15 cellular contexts compared by ENCODE assay signal in the genomic region with DNA sequence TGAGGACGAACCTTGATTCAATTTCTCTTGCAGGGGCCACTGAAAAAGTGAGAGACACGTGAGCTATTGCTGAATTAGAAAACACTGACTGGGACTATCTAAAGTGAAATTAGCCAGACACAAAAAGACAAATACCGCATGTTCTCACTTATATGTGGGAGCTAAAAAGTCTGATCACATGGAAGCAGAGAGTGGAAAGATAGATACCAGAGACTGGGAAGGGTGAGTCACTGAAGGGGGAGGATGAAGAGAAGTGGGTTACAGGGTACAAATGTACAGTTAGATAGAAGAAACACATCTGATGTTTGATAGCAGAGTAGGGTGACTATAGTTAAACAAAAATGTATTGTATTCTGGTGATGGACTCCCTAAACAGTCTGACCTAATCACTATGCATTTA. TPM values are rescaled to one million over a fixed set of nuclear protein-coding genes. Genes with fewer than 3 reads are reported as not detected.
DNase-seq lines count a peak whose midpoint lies in the region; ATAC-seq and TF ChIP-seq lines count a peak whose summit lies in the region.
"Had no signal": no experiment of that assay in that cellular context is flagged by ENCODE, and none has a peak within 500 bp of the region (broad histone marks: within the 10 kb centered on the region; RNA-seq: fewer than 3 reads in every experiment).

No MANE protein-coding gene starts in this region.

- intact Hi-C loops in head of caudate nucleus (cut with DNase I) = no loop called here

- no peaks in the 10 kb centered on the region for H3K79me2 ChIP-seq in smooth muscle cell (ENCODE audit: low read depth)

- H3K27ac Mint-ChIP-seq in activated naive CD4-positive, alpha-beta T cell treated with anti-CD3 and anti-CD28 coated beads, Interleukin-2, amount 10 ng/mL, durations not matched to agents 7 days and 5 days = no peak overlapping the region
- no peak overlapping the region for H3K27ac Mint-ChIP-seq in activated T-cell treated with anti-CD3 and anti-CD28 coated beads, Interleukin-2, amount 50 U/mL, for 72 hours
- H3K27ac Mint-ChIP-seq: activated CD8-positive, alpha-beta memory T cell treated with anti-CD3 and anti-CD28 coated beads, Interleukin-2, amount 10 ng/mL, durations not matched to agents 7 days and 5 days; mesothelial cell of epicardium had no signal

- H3K9me3 ChIP-seq in smooth muscle cell (replicated peaks; ENCODE audit: low read depth) = no peaks in the 10 kb centered on the region
- H3K9me3 ChIP-seq: HAP-1 had no signal

- DNase-seq in HT1080 (ENCODE audit: low read depth) (peak; percentile 24), brain microvascular endothelial cell (peak; percentile 33), foreskin keratinocyte (peak; percentile 25 to 59), smooth muscle cell (lab: John Stamatoyannopoulos, UW; ENCODE audit: unreplicated experiment) (no peak), head of caudate nucleus (no peak)
- no peak for DNase-seq in activated naive CD4-positive, alpha-beta T cell treated with anti-CD3 and anti-CD28 coated beads, Interleukin-2, amount 10 ng/mL, durations not matched to agents 7 days and 5 days
- no peak for DNase-seq in stimulated activated CD4-positive, alpha-beta T cell treated with anti-CD3 and anti-CD28 coated beads, Interleukin-4, amount 100 ng/mL, for 4 hours
- DNase-seq in activated T-cell treated with anti-CD3 and anti-CD28 coated beads, Interleukin-2, amount 50 U/mL, for 72 hours = no peak
- DNase-seq: activated CD8-positive, alpha-beta memory T cell treated with anti-CD3 and anti-CD28 coated beads, Interleukin-2, amount 10 ng/mL, durations not matched to agents 7 days and 5 days; effector memory CD4-positive, alpha-beta T cell; NCI-H2029 treated with DMSO at 0.1 percent for 48 hours; NCI-H69 had no signal

- no peaks in the 10 kb centered on the region for H3K27me3 ChIP-seq in brain microvascular endothelial cell (replicated peaks)
- H3K27me3 ChIP-seq in foreskin keratinocyte = no peaks in the 10 kb centered on the region
- H3K27me3 ChIP-seq in smooth muscle cell (ENCODE audit: low read depth) = peaks cover 4% of the 10 kb centered on the region

- H2AFZ ChIP-seq in smooth muscle cell (ENCODE audit: low read depth) = no peak overlapping the region

- 22% methylated on average over 3 of the region's 3 CpGs for WGBS in smooth muscle cell (ENCODE audit: low lambda C conversion rate)

- no peak overlapping the region for H3K4me3 ChIP-seq in brain microvascular endothelial cell (ENCODE audit: low read depth, low read length)
- no peak overlapping the region for H3K4me3 ChIP-seq in smooth muscle cell
- H3K4me3 ChIP-seq: HAP-1 had no signal

- TF ChIP-seq CTCF in brain microvascular endothelial cell (IDR thresholded peaks at IDR 0.05; ENCODE audit: low read depth, low read length, missing control alignments) = no peak
- TF ChIP-seq CTCF in foreskin keratinocyte (conservative IDR thresholded peaks at IDR 0.05) = no peak
- TF ChIP-seq CTCF in smooth muscle cell (IDR thresholded peaks at IDR 0.05; ENCODE audit: borderline replicate concordance, insufficient read depth, poor library complexity, severe bottlenecking) = no peak

- CTCF ChIA-PET in activated naive CD4-positive, alpha-beta T cell treated with anti-CD3 and anti-CD28 coated beads, Interleukin-2, amount 10 ng/mL, durations not matched to agents 7 days and 5 days (lab: Charles Lee) = no interaction called here

- H3K36me3 ChIP-seq in brain microvascular endothelial cell (replicated peaks) = no peaks in the 10 kb centered on the region
- H3K36me3 ChIP-seq in smooth muscle cell (ENCODE audit: low read depth) = no peaks in the 10 kb centered on the region
- H3K36me3 ChIP-seq: HAP-1 had no signal

- ATAC-seq in foreskin keratinocyte = peak; percentile 17
- no peak for ATAC-seq in activated T-cell treated with anti-CD3 and anti-CD28 coated beads, Interleukin-2, amount 50 U/mL, for 72 hours (replicated peaks in 1 of 2)
- ATAC-seq: activated CD8-positive, alpha-beta memory T cell treated with anti-CD3 and anti-CD28 coated beads, Interleukin-2, amount 10 ng/mL, durations not matched to agents 7 days and 5 days; Panc1 had no signal

- H3F3A ChIP-seq in smooth muscle cell (ENCODE audit: low read depth) = peaks cover 5% of the 10 kb centered on the region

- H3K27ac ChIP-seq in brain microvascular endothelial cell (peak overlapping the region; percentile 17), foreskin keratinocyte (peak overlapping the region; percentile 99), smooth muscle cell (ENCODE audit: low read depth) (peak overlapping the region; percentile 58)

- H3K9ac ChIP-seq in smooth muscle cell (ENCODE audit: low read depth) = no peak overlapping the region

- H3K4me1 Mint-ChIP-seq in activated naive CD4-positive, alpha-beta T cell treated with anti-CD3 and anti-CD28 coated beads, Interleukin-2, amount 10 ng/mL, durations not matched to agents 7 days and 5 days = peaks cover 4% of the 10 kb centered on the region
- no peaks in the 10 kb centered on the region for H3K4me1 Mint-ChIP-seq in activated T-cell treated with anti-CD3 and anti-CD28 coated beads, Interleukin-2, amount 50 U/mL, for 72 hours (ENCODE audit: low read depth)
- H3K4me1 Mint-ChIP-seq: mesothelial cell of epicardium had no signal

- peak overlapping the region; percentile 9 for H3K4me2 ChIP-seq in smooth muscle cell

- H3K4me1 ChIP-seq in foreskin keratinocyte (peaks cover 32% of the 10 kb centered on the region), smooth muscle cell (ENCODE audit: low read depth) (no peaks in the 10 kb centered on the region)
- H3K4me1 ChIP-seq: HAP-1 had no signal

- no peak overlapping the region for H3K4me3 Mint-ChIP-seq in activated naive CD4-positive, alpha-beta T cell treated with anti-CD3 and anti-CD28 coated beads, Interleukin-2, amount 10 ng/mL, durations not matched to agents 7 days and 5 days
- no peak overlapping the region for H3K4me3 Mint-ChIP-seq in activated T-cell treated with anti-CD3 and anti-CD28 coated beads, Interleukin-2, amount 50 U/mL, for 72 hours
- H3K4me3 Mint-ChIP-seq: activated CD8-positive, alpha-beta memory T cell treated with anti-CD3 and anti-CD28 coated beads, Interleukin-2, amount 10 ng/mL, durations not matched to agents 7 days and 5 days; mesothelial cell of epicardium had no signal

- no peaks in the 10 kb centered on the region for H4K20me1 ChIP-seq in smooth muscle cell (ENCODE audit: low read depth)

- H3K27me3 Mint-ChIP-seq in activated naive CD4-positive, alpha-beta T cell treated with anti-CD3 and anti-CD28 coated beads, Interleukin-2, amount 10 ng/mL, durations not matched to agents 7 days and 5 days = peaks cover 19% of the 10 kb centered on the region
- H3K27me3 Mint-ChIP-seq in activated T-cell treated with anti-CD3 and anti-CD28 coated beads, Interleukin-2, amount 50 U/mL, for 72 hours (ENCODE audit: low read depth) = peaks cover 6% of the 10 kb centered on the region

- no peaks in the 10 kb centered on the region for H3K9me3 Mint-ChIP-seq in activated naive CD4-positive, alpha-beta T cell treated with anti-CD3 and anti-CD28 coated beads, Interleukin-2, amount 10 ng/mL, durations not matched to agents 7 days and 5 days
- no peaks in the 10 kb centered on the region for H3K9me3 Mint-ChIP-seq in activated T-cell treated with anti-CD3 and anti-CD28 coated beads, Interleukin-2, amount 50 U/mL, for 72 hours

- no peaks in the 10 kb centered on the region for H3K36me3 Mint-ChIP-seq in activated naive CD4-positive, alpha-beta T cell treated with anti-CD3 and anti-CD28 coated beads, Interleukin-2, amount 10 ng/mL, durations not matched to agents 7 days and 5 days
- no peaks in the 10 kb centered on the region for H3K36me3 Mint-ChIP-seq in activated T-cell treated with anti-CD3 and anti-CD28 coated beads, Interleukin-2, amount 50 U/mL, for 72 hours (ENCODE audit: insufficient read depth in 2 of 2)
- H3K36me3 Mint-ChIP-seq: activated CD8-positive, alpha-beta memory T cell treated with anti-CD3 and anti-CD28 coated beads, Interleukin-2, amount 10 ng/mL, durations not matched to agents 7 days and 5 days had no signal

- in situ Hi-C loops in brain microvascular endothelial cell (cut with HindIII; ENCODE audit: low pct_ligation_motif_present, low sequenced_read_pairs) = no loop called here

RNA-seq across cellular contexts. Expression of gene CST3, which starts 13.4 kb away (rescaled TPM):
- total RNA-seq in HT1080 (2014; rRNA removed; shearing (Covaris generic)) = 193 and 254 TPM in 2 replicates
- 330 and 351 TPM in 2 replicates for polyA plus RNA-seq in HT1080 (2015; cell fraction: cytosol; rRNA removed)
- polyA plus RNA-seq in HT1080 (2015; cell fraction: nucleus; rRNA removed) = 122 and 134 TPM in 2 replicates
- total RNA-seq in foreskin keratinocyte (203 and 226 TPM in 2 replicates), smooth muscle cell (146 and 170 TPM in 2 replicates)
- polyA plus RNA-seq in foreskin keratinocyte (356 and 360 TPM in 2 replicates), smooth muscle cell (338 and 410 TPM in 2 replicates)
- total RNA-seq in activated T-cell treated with anti-CD3 and anti-CD28 coated beads, Interleukin-2, amount 50 U/mL, for 72 hours = under 1 TPM; 0.22 to 0.30 TPM

RNA-seq across cellular contexts. Expression of gene CST9, which starts 18.6 kb away (rescaled TPM):
- not detected in 2 replicates for total RNA-seq in HT1080 (2014; rRNA removed; shearing (Covaris generic))
- not detected in 2 replicates for polyA plus RNA-seq in HT1080 (2015; cell fraction: cytosol; rRNA removed)
- not detected in 2 replicates for polyA plus RNA-seq in HT1080 (2015; cell fraction: nucleus; rRNA removed)
- not detected in 2 replicates for total RNA-seq in foreskin keratinocyte
- polyA plus RNA-seq in foreskin keratinocyte = not detected in 2 replicates
- not detected in 2 replicates for total RNA-seq in smooth muscle cell
- not detected in 2 replicates for polyA plus RNA-seq in smooth muscle cell
- total RNA-seq in activated T-cell treated with anti-CD3 and anti-CD28 coated beads, Interleukin-2, amount 50 U/mL, for 72 hours = not detected
- total RNA-seq: activated CD8-positive, alpha-beta memory T cell treated with anti-CD3 and anti-CD28 coated beads, Interleukin-2, amount 10 ng/mL, durations not matched to agents 7 days and 5 days; mesothelial cell of epicardium had no signal

RNA-seq across cellular contexts. Expression of gene CST9L, which starts 56.0 kb away (rescaled TPM):
- total RNA-seq in HT1080 (2014; rRNA removed; shearing (Covaris generic)) = not detected in 2 replicates
- polyA plus RNA-seq in HT1080 (2015; cell fraction: cytosol; rRNA removed) = not detected in 2 replicates
- polyA plus RNA-seq in HT1080 (2015; cell fraction: nucleus; rRNA removed) = not detected in 2 replicates
- not detected in 2 replicates for total RNA-seq in foreskin keratinocyte
- not detected in 2 replicates for polyA plus RNA-seq in foreskin keratinocyte
- not detected in 2 replicates for total RNA-seq in smooth muscle cell
- not detected in 2 replicates for polyA plus RNA-seq in smooth muscle cell
- not detected for total RNA-seq in activated T-cell treated with anti-CD3 and anti-CD28 coated beads, Interleukin-2, amount 50 U/mL, for 72 hours
- total RNA-seq: activated CD8-positive, alpha-beta memory T cell treated with anti-CD3 and anti-CD28 coated beads, Interleukin-2, amount 10 ng/mL, durations not matched to agents 7 days and 5 days; mesothelial cell of epicardium had no signal

Comparison
In these comparisons a context has a peak if more than half of its experiments do, and no peak if none do; other contexts are left out.
1. DNase-seq: peak in HT1080 (single experiment), brain microvascular endothelial cell (single experiment) and foreskin keratinocyte (2 of 2); none in smooth muscle cell (single experiment), activated naive CD4-positive, alpha-beta T cell treated with anti-CD3 and anti-CD28 coated beads, Interleukin-2, amount 10 ng/mL, durations not matched to agents 7 days and 5 days (single experiment), head of caudate nucleus (0 of 42), stimulated activated CD4-positive, alpha-beta T cell treated with anti-CD3 and anti-CD28 coated beads, Interleukin-4, amount 100 ng/mL, for 4 hours (0 of 2) and activated T-cell treated with anti-CD3 and anti-CD28 coated beads, Interleukin-2, amount 50 U/mL, for 72 hours (0 of 2).
2. H3K27ac ChIP-seq: peak in every context shown above with its lines; median percentile 99 in foreskin keratinocyte; 58 in smooth muscle cell; 17 in brain microvascular endothelial cell.
3. RNA of gene CST3, which starts 13.4 kb away (total RNA-seq): 193 to 254 TPM in HT1080, 203 to 226 TPM in foreskin keratinocyte and 146 to 170 TPM in smooth muscle cell; 0.22 to 0.30 TPM in activated T-cell treated with anti-CD3 and anti-CD28 coated beads, Interleukin-2, amount 50 U/mL, for 72 hours; every median in the first group is over 100 times any median in the second.